ENCODE assay signal across 12 cellular contexts in genomic region chr11:8811571-8811970, GRCh38.
DNase-seq lines count a peak whose midpoint lies in the region; ATAC-seq, FAIRE-seq and TF ChIP-seq lines count a peak whose summit lies in the region.
"Had no signal": no experiment of that assay in that cellular context is flagged by ENCODE, and none has a peak within 500 bp of the region (broad histone marks: within the 10 kb centered on the region; RNA-seq: fewer than 3 reads in every experiment).

No MANE protein-coding gene starts in this region.

- no peaks in the 10 kb centered on the region for H3K9me3 ChIP-seq in HUES48 (ENCODE audit: control insufficient read depth, insufficient read depth, low read length)
- no peaks in the 10 kb centered on the region for H3K9me3 ChIP-seq in thoracic aorta

- peak overlapping the region; percentile 98 for H3K27ac Mint-ChIP-seq in mesothelial cell of epicardium

- H3K27ac ChIP-seq in HUES48 (ENCODE audit: low read depth, low read length) (peak overlapping the region; percentile 72), dorsolateral prefrontal cortex (peak overlapping the region in 54 of 59 donors; percentile 34 to 93 (median 82)), thoracic aorta (peak overlapping the region; percentile 89 to 91)

- no peaks in the 10 kb centered on the region for H3K27me3 Mint-ChIP-seq in mesothelial cell of epicardium (ENCODE audit: low read depth)

- H3K27me3 ChIP-seq in HUES48 (ENCODE audit: control insufficient read depth, insufficient read depth, low read length): no peaks in the 10 kb centered on the region
- H3K27me3 ChIP-seq in dorsolateral prefrontal cortex: no peaks in the 10 kb centered on the region
- H3K27me3 ChIP-seq in thoracic aorta (replicated peaks; ENCODE audit: insufficient read depth): no peaks in the 10 kb centered on the region

- DNase-seq in dorsolateral prefrontal cortex (no peak), mesothelial cell of epicardium (ENCODE audit: low spot score in 2 of 2, unreplicated experiment in 2 of 2) (no peak), thoracic aorta (ENCODE audit: low spot score) (no peak), NCI-H1417 treated with DMSO at 0.1 percent for 48 hours (lab: John Stamatoyannopoulos, UW) (no peak), HPDE6-E6E7 (ENCODE audit: extremely low spot score) (no peak), D721Med (ENCODE audit: insufficient read length, low spot score) (no peak)
- DNase-seq: activated CD4-positive, CD25-positive, alpha-beta regulatory T cell; DND-41; retina had no signal

- TF ChIP-seq CTCF in dorsolateral prefrontal cortex (IDR thresholded peaks at IDR 0.05 in 54 of 56, conservative IDR thresholded peaks at IDR 0.05 in 2 of 56; ENCODE audit: low read depth in 1 of 56, partially characterized antibody in 56 of 56) (no peak), mesothelial cell of epicardium (IDR thresholded peaks at IDR 0.05; ENCODE audit: unreplicated experiment) (no peak), thoracic aorta (IDR thresholded peaks at IDR 0.05) (no peak), D721Med (IDR thresholded peaks at IDR 0.05; ENCODE audit: insufficient read depth, missing control alignments) (no peak)

- no peaks in the 10 kb centered on the region for H3K9me3 Mint-ChIP-seq in mesothelial cell of epicardium

- H3K4me3 ChIP-seq in HUES48 (ENCODE audit: low read depth, low read length) (no peak overlapping the region), dorsolateral prefrontal cortex (peak overlapping the region in 37 of 59 donors; percentile 61 to 87 (median 75)), thoracic aorta (peak overlapping the region; percentile 74)

- no peak overlapping the region for H3K4me3 Mint-ChIP-seq in mesothelial cell of epicardium

- H3K36me3 ChIP-seq in HUES48 (ENCODE audit: control insufficient read depth, insufficient read depth, low read length): no peaks in the 10 kb centered on the region
- no peaks in the 10 kb centered on the region for H3K36me3 ChIP-seq in thoracic aorta

- peaks cover 38% of the 10 kb centered on the region for H3K4me1 ChIP-seq in HUES48 (ENCODE audit: control insufficient read depth, insufficient read depth, low read length)
- peaks cover 30 to 37% of the 10 kb centered on the region in 2 donors for H3K4me1 ChIP-seq in thoracic aorta (ENCODE audit: control insufficient read depth in 1 of 2, low read depth in 2 of 2)

- peaks cover 39% of the 10 kb centered on the region for H3K4me1 Mint-ChIP-seq in mesothelial cell of epicardium

- no peak for FAIRE-seq in D721Med (lab: Jason Lieb, UNC)
- FAIRE-seq: islet of Langerhans had no signal

- no peak overlapping the region for H3K9ac ChIP-seq in HUES48 (ENCODE audit: low read depth, low read length)

- intact Hi-C loops in dorsolateral prefrontal cortex (cut with DNase I): loop anchor here (5.0 to 10.0 kb wide), 3 partner anchors 103 to 124 kb away; partner anchors contain the start of gene AKIP1 (in 1 of the 2)

- ATAC-seq in thoracic aorta (ENCODE audit: insufficient number of reproducible peaks, low FRiP score, low read depth) (no peak), HG02885 (IDR thresholded peaks at IDR 0.05; ENCODE audit: poor library complexity, unreplicated experiment) (no peak)

- no peaks in the 10 kb centered on the region for H3K36me3 Mint-ChIP-seq in mesothelial cell of epicardium
